ENCODE assay signal across 10 cellular contexts in the genomic region with DNA sequence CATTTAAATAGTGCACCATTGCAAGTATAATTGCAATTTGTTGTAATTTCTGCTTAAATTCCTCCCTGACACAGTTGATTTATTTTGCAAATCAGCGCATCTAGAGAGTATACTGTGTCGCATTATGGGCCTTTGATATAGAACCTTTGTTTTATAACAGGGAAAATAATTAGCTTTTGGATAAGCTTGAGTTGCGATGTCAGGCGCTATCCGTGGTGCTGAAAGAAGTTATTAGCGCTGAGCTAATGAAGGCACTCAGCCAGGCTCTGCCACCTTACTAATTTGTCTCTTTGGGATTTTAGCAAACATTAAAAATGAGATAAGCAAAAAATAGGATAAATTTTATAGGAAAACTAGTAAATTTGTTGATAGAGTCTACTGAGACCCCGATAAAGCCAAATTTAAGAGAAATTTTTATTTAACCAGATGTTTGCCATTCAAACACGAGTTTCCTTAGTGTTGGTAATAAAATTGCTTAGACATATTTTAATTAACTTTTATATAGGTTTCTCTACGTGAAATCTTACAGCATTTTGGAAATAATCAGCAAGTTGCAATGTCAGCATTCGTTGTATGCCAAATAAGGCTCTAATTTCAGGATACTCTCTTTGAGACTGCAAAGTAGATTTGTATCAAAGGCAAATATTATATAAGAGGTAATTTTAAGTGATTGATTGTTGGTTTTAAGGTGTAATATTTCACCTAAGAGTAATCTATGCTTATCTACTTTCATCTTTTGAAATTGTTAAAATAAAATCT.
DNase-seq lines count a peak whose midpoint lies in the region; ATAC-seq and TF ChIP-seq lines count a peak whose summit lies in the region.
"Had no signal": no experiment of that assay in that cellular context is flagged by ENCODE, and none has a peak within 500 bp of the region (broad histone marks: within the 10 kb centered on the region; RNA-seq: fewer than 3 reads in every experiment).

No MANE protein-coding gene starts in this region.

- H3K27me3 ChIP-seq in gastroesophageal sphincter: no peaks in the 10 kb centered on the region

- no peaks in the 10 kb centered on the region for H3K4me1 ChIP-seq in gastroesophageal sphincter

- no peaks in the 10 kb centered on the region for H3K9me3 ChIP-seq in gastroesophageal sphincter

- no peaks in the 10 kb centered on the region for H3K36me3 ChIP-seq in gastroesophageal sphincter

- in situ Hi-C loops in astrocyte of the cerebellum (cut with HindIII; ENCODE audit: low sequenced_read_pairs): no loop called here

- WGBS in gastroesophageal sphincter (ENCODE audit: low coverage in 1 of 2), 2 donors: 15 to 16% methylated on average over 10 of the region's 10 CpGs

- H3K27ac ChIP-seq in gastroesophageal sphincter: no peak overlapping the region

- H3K4me3 ChIP-seq in astrocyte of the cerebellum (ENCODE audit: low read depth, low read length): no peak overlapping the region
- H3K4me3 ChIP-seq in gastroesophageal sphincter: no peak overlapping the region

- TF ChIP-seq POLR2A in gastroesophageal sphincter (IDR thresholded peaks at IDR 0.05): no peak

- TF ChIP-seq CTCF in astrocyte of the cerebellum (IDR thresholded peaks at IDR 0.05; ENCODE audit: low read depth, low read length, missing control alignments) (no peak), gastroesophageal sphincter (IDR thresholded peaks at IDR 0.05) (no peak)

- no peak for ATAC-seq in gastroesophageal sphincter
- ATAC-seq: effector memory CD8-positive, alpha-beta T cell had no signal

- DNase-seq in ELR (ENCODE audit: low read depth) (peak; percentile 12), Kasumi-1 (lab: John Stamatoyannopoulos, UW) (peak; percentile 14), astrocyte of the cerebellum (ENCODE audit: low read depth) (peak; percentile 16), lung microvascular endothelial cell (ENCODE audit: low read depth in 2 of 2) (peak; percentile 41 to 56), GM19240 (ENCODE audit: insufficient read length, low spot score) (no peak), DMS153 treated with DMSO at 0.1 percent for 48 hours (lab: John Stamatoyannopoulos, UW; ENCODE audit: unreplicated experiment) (no peak)
- DNase-seq: effector memory CD8-positive, alpha-beta T cell; naive B cell; NCI-H1694 had no signal

- no peak for TF ChIP-seq EP300 in gastroesophageal sphincter (IDR thresholded peaks at IDR 0.05)

Comparison
In these comparisons a context has a peak if more than half of its experiments do, and no peak if none do; other contexts are left out.
1. DNase-seq: peak in ELR (single experiment), Kasumi-1 (2 of 2), astrocyte of the cerebellum (single experiment) and lung microvascular endothelial cell (2 of 2); none in GM19240 (single experiment) and DMS153 treated with DMSO at 0.1 percent for 48 hours (single experiment).